Comparison of ENCODE assay signal across 8 cellular contexts in genomic region chr10:92757066-92757716, GRCh38.
A peak's percentile ranks its signal among the peaks of the same experiment; 100 is the strongest.
DNase-seq lines count a peak whose midpoint lies in the region; ATAC-seq and TF ChIP-seq lines count a peak whose summit lies in the region.

No MANE protein-coding gene starts in this region.

- H3K4me3 ChIP-seq in BE2C (ENCODE audit: low read depth, low read length) (no peak overlapping the region), RWPE2 (ENCODE audit: severe bottlenecking) (no peak overlapping the region), fibroblast of lung (replicated peaks in 1 of 4; ENCODE audit: control extremely low read depth in 1 of 4, insufficient read depth in 1 of 4, low read depth in 3 of 4, low read length in 4 of 4) (no peak overlapping the region)
- H3K4me3 ChIP-seq in CD4-positive, alpha-beta memory T cell (ENCODE audit: low read length in 2 of 2) = no peak overlapping the region

- POLR2A ChIA-PET in CD4-positive, alpha-beta memory T cell (lab: Charles Lee; ENCODE audit: partially characterized antibody) = no interaction called here

- ATAC-seq in HG03139 (IDR thresholded peaks at IDR 0.05; ENCODE audit: unreplicated experiment) (peak; percentile 61), RWPE2 (ENCODE audit: low read depth) (peak; percentile 67), natural killer cell (peak; percentile 76 to 83 (median 77))

- no peaks in the 10 kb centered on the region for H3K4me1 ChIP-seq in BE2C
- no peaks in the 10 kb centered on the region for H3K4me1 ChIP-seq in RWPE2 (ENCODE audit: insufficient read depth, poor library complexity, severe bottlenecking)
- H3K4me1 ChIP-seq in fibroblast of lung (ENCODE audit: control insufficient read depth, extremely low read depth, insufficient read depth, low read length) = no peaks in the 10 kb centered on the region
- H3K4me1 ChIP-seq in CD4-positive, alpha-beta memory T cell (ENCODE audit: insufficient read depth, low read length) = no peaks in the 10 kb centered on the region

- no peaks in the 10 kb centered on the region for H3K27me3 ChIP-seq in BE2C
- no peaks in the 10 kb centered on the region for H3K27me3 ChIP-seq in RWPE2 (ENCODE audit: insufficient read depth, poor library complexity, severe bottlenecking)
- H3K27me3 ChIP-seq in fibroblast of lung (ENCODE audit: control insufficient read depth, insufficient read depth, low read length) = no peaks in the 10 kb centered on the region
- no peaks in the 10 kb centered on the region for H3K27me3 ChIP-seq in CD4-positive, alpha-beta memory T cell (ENCODE audit: insufficient read depth, low read length)

- H3K4me1 Mint-ChIP-seq in natural killer cell = peaks cover 33 to 35% of the 10 kb centered on the region in 2 donors
- H3K4me1 Mint-ChIP-seq in CD4-positive, alpha-beta memory T cell = no peaks in the 10 kb centered on the region

- peak; percentile 35 for DNase-seq in BE2C
- peak; percentile 69 for DNase-seq in GM19240 (ENCODE audit: insufficient read length, low spot score)
- DNase-seq in RWPE2 (ENCODE audit: low spot score) = no peak
- DNase-seq in fibroblast of lung (ENCODE audit: low read depth in 2 of 2) = peak; percentile 82 to 95
- DNase-seq in natural killer cell = no peak
- DNase-seq in SW480 (ENCODE audit: low spot score) = no peak
- DNase-seq in CD4-positive, alpha-beta memory T cell = no peak

- H3K9me3 Mint-ChIP-seq in natural killer cell = peaks cover 0 to 2% of the 10 kb centered on the region in 2 donors
- no peaks in the 10 kb centered on the region for H3K9me3 Mint-ChIP-seq in CD4-positive, alpha-beta memory T cell

- H3K36me3 ChIP-seq in BE2C = no peaks in the 10 kb centered on the region
- no peaks in the 10 kb centered on the region for H3K36me3 ChIP-seq in RWPE2 (ENCODE audit: low read depth)
- H3K36me3 ChIP-seq in fibroblast of lung (ENCODE audit: control insufficient read depth, insufficient read depth, low read length) = no peaks in the 10 kb centered on the region
- H3K36me3 ChIP-seq in CD4-positive, alpha-beta memory T cell (ENCODE audit: insufficient read depth, low read length) = no peaks in the 10 kb centered on the region

- H4K20me1 ChIP-seq in fibroblast of lung (ENCODE audit: control insufficient read depth, extremely low read depth, insufficient read depth, low read length) = no peaks in the 10 kb centered on the region

- peak overlapping the region; percentile 65 to 80 for H3K27ac Mint-ChIP-seq in natural killer cell
- H3K27ac Mint-ChIP-seq in CD4-positive, alpha-beta memory T cell = no peak overlapping the region

- H3K36me3 Mint-ChIP-seq in natural killer cell = no peaks in the 10 kb centered on the region
- no peaks in the 10 kb centered on the region for H3K36me3 Mint-ChIP-seq in CD4-positive, alpha-beta memory T cell

- no peak overlapping the region for H3K9ac ChIP-seq in fibroblast of lung (ENCODE audit: insufficient read depth, low read length)

- H3K4me2 ChIP-seq in fibroblast of lung (ENCODE audit: extremely low read depth, insufficient read depth, low read length) = peak overlapping the region; percentile 25

- no peaks in the 10 kb centered on the region for H3K79me2 ChIP-seq in fibroblast of lung (ENCODE audit: control insufficient read depth, insufficient read depth, low read length)

- H3K27ac ChIP-seq in RWPE2 (ENCODE audit: poor library complexity, severe bottlenecking) = no peak overlapping the region
- H3K27ac ChIP-seq in fibroblast of lung (ENCODE audit: insufficient read depth, low read length) = no peak overlapping the region
- no peak overlapping the region for H3K27ac ChIP-seq in CD4-positive, alpha-beta memory T cell (ENCODE audit: low read depth, low read length)

- H3K9me3 ChIP-seq in BE2C = no peaks in the 10 kb centered on the region
- H3K9me3 ChIP-seq in RWPE2 (ENCODE audit: severe bottlenecking) = no peaks in the 10 kb centered on the region
- H3K9me3 ChIP-seq in fibroblast of lung (ENCODE audit: control insufficient read depth, insufficient read depth, low read depth, low read length) = no peaks in the 10 kb centered on the region
- H3K9me3 ChIP-seq in CD4-positive, alpha-beta memory T cell (ENCODE audit: control insufficient read depth in 1 of 2, low read length in 2 of 2) = no peaks in the 10 kb centered on the region

- H3K4me3 Mint-ChIP-seq in natural killer cell = peak overlapping the region; percentile 65
- no peak overlapping the region for H3K4me3 Mint-ChIP-seq in CD4-positive, alpha-beta memory T cell

- intact Hi-C loops in natural killer cell (cut with micrococcal nuclease) = no loop called here
- intact Hi-C loops in CD4-positive, alpha-beta memory T cell (cut with micrococcal nuclease) = no loop called here

- CTCF ChIA-PET in CD4-positive, alpha-beta memory T cell (lab: Charles Lee; ENCODE audit: partially characterized antibody) = interaction anchor here (2.3 kb wide), 1 partner anchor 11 kb away, joined by 5 read pairs; no protein-coding TSS in a partner anchor

- H3K27me3 Mint-ChIP-seq in natural killer cell (ENCODE audit: low read depth in 2 of 2) = peaks cover 0 to 5% of the 10 kb centered on the region in 2 donors
- H3K27me3 Mint-ChIP-seq in CD4-positive, alpha-beta memory T cell = peaks cover 0 to 1% of the 10 kb centered on the region in 2 donors

- TF ChIP-seq CTCF in BE2C (IDR thresholded peaks at IDR 0.05; ENCODE audit: low read depth, low read length) (peak; percentile 15; the same call in 1 of the 2 replicates), RWPE2 (IDR thresholded peaks at IDR 0.05; ENCODE audit: poor library complexity, severe bottlenecking) (no peak), fibroblast of lung (conservative IDR thresholded peaks at IDR 0.05 in 1 of 2, IDR thresholded peaks at IDR 0.05 in 1 of 2; ENCODE audit: low read depth in 1 of 2, low read length in 2 of 2) (peak; percentile 17 to 35), natural killer cell (IDR thresholded peaks at IDR 0.05) (no peak)

- H2AFZ ChIP-seq in fibroblast of lung (ENCODE audit: low read length) = peak overlapping the region; percentile 22

Comparison
In these comparisons a context has a peak if more than half of its experiments do, and no peak if none do; other contexts are left out.
1. DNase-seq: peak in BE2C (single experiment), GM19240 (single experiment) and fibroblast of lung (2 of 2); none in RWPE2 (single experiment), natural killer cell (single experiment), SW480 (single experiment) and CD4-positive, alpha-beta memory T cell (0 of 5).
2. CTCF ChIP-seq: peak in BE2C (single experiment) and fibroblast of lung (2 of 2); none in RWPE2 (single experiment) and natural killer cell (single experiment).
3. H3K27ac Mint-ChIP-seq: peak in natural killer cell (2 of 2); none in CD4-positive, alpha-beta memory T cell (0 of 7).
4. Peak in every context shown above with its lines, with median percentiles within 50 percentile points of each other: ATAC-seq.